25 cellular contexts compared by ENCODE assay signal in the genomic region with DNA sequence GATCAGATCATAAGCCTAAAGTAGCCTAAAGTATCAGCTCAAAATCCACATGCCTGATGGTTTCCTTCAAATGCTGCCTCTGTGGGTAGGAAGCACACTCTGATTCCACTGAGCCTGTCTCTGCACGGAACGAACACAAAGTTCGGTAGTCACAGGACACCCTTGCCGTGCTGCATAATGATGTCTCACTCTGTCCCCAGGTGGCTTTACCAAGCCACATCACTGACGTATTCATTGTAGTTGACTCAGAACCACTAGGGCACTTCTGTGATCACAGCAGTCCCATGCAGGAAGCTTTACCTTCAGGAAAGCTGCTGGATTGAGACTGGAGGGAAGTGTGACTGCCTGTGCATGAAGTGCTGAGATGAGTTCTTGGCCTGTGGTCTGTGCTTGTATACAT.
"Had no signal": no experiment of that assay in that cellular context is flagged by ENCODE, and none has a peak within 500 bp of the region (broad histone marks: within the 10 kb centered on the region; RNA-seq: fewer than 3 reads in every experiment).

No MANE protein-coding gene starts in this region.

- H3K27me3 Mint-ChIP-seq: activated B cell treated with CpG ODN at 0.5 μM for 24 hours; activated CD4-positive, alpha-beta memory T cell treated with anti-CD3 and anti-CD28 coated beads for 36 hours; activated CD4-positive, alpha-beta T cell treated with anti-CD3 and anti-CD28 coated beads, Interleukin-2, amount 10 ng/mL, durations not matched to agents 7 days and 5 days; activated naive CD4-positive, alpha-beta T cell treated with anti-CD3 and anti-CD28 coated beads, Interleukin-2, amount 10 ng/mL, durations not matched to agents 7 days and 5 days; activated naive CD8-positive, alpha-beta T cell treated with anti-CD3 and anti-CD28 coated beads, Interleukin-2, amount 10 ng/mL, durations not matched to agents 7 days and 5 days had no signal

- H3K9me3 Mint-ChIP-seq: activated B cell treated with CpG ODN at 0.5 μM for 24 hours; activated CD4-positive, alpha-beta memory T cell treated with anti-CD3 and anti-CD28 coated beads for 36 hours; activated CD4-positive, alpha-beta T cell treated with anti-CD3 and anti-CD28 coated beads, Interleukin-2, amount 10 ng/mL, durations not matched to agents 7 days and 5 days; activated naive CD4-positive, alpha-beta T cell treated with anti-CD3 and anti-CD28 coated beads, Interleukin-2, amount 10 ng/mL, durations not matched to agents 7 days and 5 days; activated naive CD8-positive, alpha-beta T cell treated with anti-CD3 and anti-CD28 coated beads, Interleukin-2, amount 10 ng/mL, durations not matched to agents 7 days and 5 days; activated T-cell treated with anti-CD3 and anti-CD28 coated beads, Interleukin-2, amount 50 U/mL, for 4 hours; T-helper 1 cell treated with Interleukin-12 subunit alpha and Interleukin-12 subunit beta and Interleukin-4 antibody, amounts not matched to agents 30 μg/mL and 1 μg/mL, for 36 hours had no signal

- H3K4me3 ChIP-seq: adrenal gland, breast epithelium, K562 had no signal

- ATAC-seq: activated T-cell treated with anti-CD3 and anti-CD28 coated beads, Interleukin-2, amount 50 U/mL, for 4 hours; K562; PC-3 had no signal

- H3K4me3 Mint-ChIP-seq: activated B cell treated with CpG ODN at 0.5 μM for 24 hours; activated CD4-positive, alpha-beta memory T cell treated with anti-CD3 and anti-CD28 coated beads for 36 hours; activated CD4-positive, alpha-beta T cell treated with anti-CD3 and anti-CD28 coated beads, Interleukin-2, amount 10 ng/mL, durations not matched to agents 7 days and 5 days; activated naive CD4-positive, alpha-beta T cell treated with anti-CD3 and anti-CD28 coated beads, Interleukin-2, amount 10 ng/mL, durations not matched to agents 7 days and 5 days; activated naive CD8-positive, alpha-beta T cell treated with anti-CD3 and anti-CD28 coated beads, Interleukin-2, amount 10 ng/mL, durations not matched to agents 7 days and 5 days; activated T-cell treated with anti-CD3 and anti-CD28 coated beads, Interleukin-2, amount 50 U/mL, for 4 hours; T-helper 1 cell treated with Interleukin-12 subunit alpha and Interleukin-12 subunit beta and Interleukin-4 antibody, amounts not matched to agents 30 μg/mL and 1 μg/mL, for 36 hours had no signal

- H3K4me1 Mint-ChIP-seq: activated B cell treated with CpG ODN at 0.5 μM for 24 hours; activated CD4-positive, alpha-beta T cell treated with anti-CD3 and anti-CD28 coated beads, Interleukin-2, amount 10 ng/mL, durations not matched to agents 7 days and 5 days; activated naive CD4-positive, alpha-beta T cell treated with anti-CD3 and anti-CD28 coated beads, Interleukin-2, amount 10 ng/mL, durations not matched to agents 7 days and 5 days; activated naive CD8-positive, alpha-beta T cell treated with anti-CD3 and anti-CD28 coated beads, Interleukin-2, amount 10 ng/mL, durations not matched to agents 7 days and 5 days had no signal

- DNase-seq: activated B cell treated with CpG ODN at 0.5 μM for 24 hours; activated CD4-positive, alpha-beta memory T cell treated with anti-CD3 and anti-CD28 coated beads for 36 hours; activated CD4-positive, alpha-beta T cell treated with anti-CD3 and anti-CD28 coated beads, Interleukin-2, amount 10 ng/mL, durations not matched to agents 7 days and 5 days; activated CD8-positive, alpha-beta memory T cell treated with anti-CD3 and anti-CD28 coated beads for 24 hours; activated effector memory CD4-positive, alpha-beta T cell treated with anti-CD3 and anti-CD28 coated beads, Interleukin-2, amount 50 U/mL, for 16 hours; activated naive CD4-positive, alpha-beta T cell treated with anti-CD3 and anti-CD28 coated beads, Interleukin-2, amount 10 ng/mL, durations not matched to agents 7 days and 5 days; activated naive CD8-positive, alpha-beta T cell treated with anti-CD3 and anti-CD28 coated beads, Interleukin-2, amount 10 ng/mL, durations not matched to agents 7 days and 5 days; activated T-cell treated with anti-CD3 and anti-CD28 coated beads, Interleukin-2, amount 50 U/mL, for 4 hours; anterior cingulate cortex; central memory CD4-positive, alpha-beta T cell; Karpas-422; MM.1S; NCI-H1105; NCI-H1436; NCI-H1694 treated with DMSO at 0.1 percent for 48 hours; NCI-H2081; NCI-H510A treated with DMSO at 0.1 percent for 48 hours; NCI-H69; NK-92 treated with Interleukin-12 subunit alpha and Interleukin-12 subunit beta, amount 100 ng/mL, for 24 hours; PC-3; SHP77 treated with DMSO at 0.1 percent for 48 hours had no signal

- H3K4me1 ChIP-seq: breast epithelium had no signal

- H3K36me3 ChIP-seq: adrenal gland, breast epithelium had no signal

- H3K9me3 ChIP-seq: adrenal gland, breast epithelium had no signal

- H3K27me3 ChIP-seq: adrenal gland, breast epithelium had no signal

- H3K27ac Mint-ChIP-seq: activated B cell treated with CpG ODN at 0.5 μM for 24 hours; activated CD4-positive, alpha-beta memory T cell treated with anti-CD3 and anti-CD28 coated beads for 36 hours; activated CD4-positive, alpha-beta T cell treated with anti-CD3 and anti-CD28 coated beads, Interleukin-2, amount 10 ng/mL, durations not matched to agents 7 days and 5 days; activated naive CD4-positive, alpha-beta T cell treated with anti-CD3 and anti-CD28 coated beads, Interleukin-2, amount 10 ng/mL, durations not matched to agents 7 days and 5 days; activated naive CD8-positive, alpha-beta T cell treated with anti-CD3 and anti-CD28 coated beads, Interleukin-2, amount 10 ng/mL, durations not matched to agents 7 days and 5 days; T-helper 1 cell treated with Interleukin-12 subunit alpha and Interleukin-12 subunit beta and Interleukin-4 antibody, amounts not matched to agents 30 μg/mL and 1 μg/mL, for 36 hours had no signal
